In the genomic region with DNA sequence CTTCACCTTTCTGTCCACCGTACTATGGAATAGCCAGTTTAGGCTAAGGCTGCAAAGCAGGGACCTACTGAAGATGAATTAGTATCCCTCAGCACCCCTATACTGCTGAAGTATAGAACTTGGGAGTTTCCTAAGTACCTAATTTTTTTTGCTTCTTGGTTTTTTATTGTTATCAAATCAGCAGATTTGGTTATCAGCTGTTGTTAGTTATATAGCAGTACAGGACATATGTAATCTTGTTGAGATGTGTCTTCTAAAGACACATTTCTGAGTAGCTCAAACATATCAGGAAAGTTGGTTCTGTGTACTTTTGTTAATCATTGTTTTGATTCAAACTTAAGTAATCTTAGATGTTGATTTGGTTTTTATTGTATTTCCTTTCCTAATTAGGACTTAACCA, we compare ENCODE assay signal across 13 cellular contexts. TPM values are rescaled to one million over a fixed set of nuclear protein-coding genes. Genes with fewer than 3 reads are reported as not detected.
A peak's percentile ranks its signal among the peaks of the same experiment; 100 is the strongest.
DNase-seq lines count a peak whose midpoint lies in the region; ATAC-seq, FAIRE-seq and TF ChIP-seq lines count a peak whose summit lies in the region.
"Had no signal": no experiment of that assay in that cellular context is flagged by ENCODE, and none has a peak within 500 bp of the region (broad histone marks: within the 10 kb centered on the region; RNA-seq: fewer than 3 reads in every experiment).

No MANE protein-coding gene starts in this region.

- TF ChIP-seq CTCF in Loucy (conservative IDR thresholded peaks at IDR 0.05; ENCODE audit: low read length) = no peak
- no peak for TF ChIP-seq CTCF in H1 (IDR thresholded peaks at IDR 0.05; ENCODE audit: control extremely low read depth in 1 of 3, insufficient read depth in 1 of 3, low read depth in 1 of 3, low read length in 3 of 3)
- TF ChIP-seq CTCF in gastrocnemius medialis (IDR thresholded peaks at IDR 0.05 in 4 of 5, conservative IDR thresholded peaks at IDR 0.05 in 1 of 5) = no peak

- H3K4me3 Mint-ChIP-seq in activated CD8-positive, alpha-beta memory T cell treated with anti-CD3 and anti-CD28 coated beads, Interleukin-2, amount 10 ng/mL, durations not matched to agents 7 days and 5 days = no peak overlapping the region

- H3F3A ChIP-seq in Loucy (ENCODE audit: low read depth) = peaks cover 4% of the 10 kb centered on the region; the same call in 1 of the 2 replicates

- H3K9me3 Mint-ChIP-seq in activated CD8-positive, alpha-beta memory T cell treated with anti-CD3 and anti-CD28 coated beads, Interleukin-2, amount 10 ng/mL, durations not matched to agents 7 days and 5 days (ENCODE audit: low read depth) = no peaks in the 10 kb centered on the region

- no peak overlapping the region for H4K91ac ChIP-seq in H1 (replicated peaks; ENCODE audit: insufficient read length, low read length)

- H3K27me3 Mint-ChIP-seq in activated CD8-positive, alpha-beta memory T cell treated with anti-CD3 and anti-CD28 coated beads, Interleukin-2, amount 10 ng/mL, durations not matched to agents 7 days and 5 days = no peaks in the 10 kb centered on the region

- H2AK5ac ChIP-seq in H1 (ENCODE audit: low read depth, low read length) = no peak overlapping the region

- H3K4me2 ChIP-seq in Loucy (ENCODE audit: low read depth, low read length, poor library complexity, severe bottlenecking) = peak overlapping the region; percentile 98
- no peak overlapping the region for H3K4me2 ChIP-seq in H1 (ENCODE audit: insufficient read depth in 1 of 2, low read depth in 2 of 2, low read length in 2 of 2)

- H2BK20ac ChIP-seq in H1 (ENCODE audit: low read length) = no peak overlapping the region

- in situ Hi-C loops in gastrocnemius medialis (cut with MboI; ENCODE audit: low sequenced_read_pairs in 4 of 4) = loop anchor here in 1 of 4 donors (25.0 kb wide), 1 partner anchor 691 kb away; a partner anchor contains a TSS

- H3K27me3 ChIP-seq in Loucy (ENCODE audit: insufficient read depth, low read length, poor library complexity, severe bottlenecking) = peaks cover 5% of the 10 kb centered on the region
- H3K27me3 ChIP-seq in H1 (replicated peaks in 1 of 4; ENCODE audit: control insufficient read depth in 3 of 4, extremely low read depth in 1 of 4, insufficient read depth in 3 of 4, low read length in 3 of 4) = no peaks in the 10 kb centered on the region
- H3K27me3 ChIP-seq in gastrocnemius medialis = no peaks in the 10 kb centered on the region

- H3K56ac ChIP-seq in H1 (replicated peaks; ENCODE audit: insufficient read length, low read depth, low read length) = no peak overlapping the region

- H4K8ac ChIP-seq in H1 (ENCODE audit: extremely low read depth, insufficient read depth, low read length) = no peak overlapping the region

- TF ChIP-seq POLR2A in H1 (IDR thresholded peaks at IDR 0.05; ENCODE audit: control extremely low read depth in 1 of 2, low read depth in 2 of 2, low read length in 2 of 2) = no peak
- TF ChIP-seq POLR2A in gastrocnemius medialis (IDR thresholded peaks at IDR 0.05) = no peak

- H3K36me3 Mint-ChIP-seq in activated CD8-positive, alpha-beta memory T cell treated with anti-CD3 and anti-CD28 coated beads, Interleukin-2, amount 10 ng/mL, durations not matched to agents 7 days and 5 days = peaks cover 87% of the 10 kb centered on the region

- no peak for TF ChIP-seq RAD21 in H1 (IDR thresholded peaks at IDR 0.05 in 1 of 2, conservative IDR thresholded peaks at IDR 0.05 in 1 of 2; ENCODE audit: low read depth in 2 of 2, low read length in 2 of 2)

- no peak for TF ChIP-seq EP300 in H1 (IDR thresholded peaks at IDR 0.05; ENCODE audit: borderline replicate concordance in 1 of 2, low read depth in 2 of 2, low read length in 2 of 2)

- peaks cover 86% of the 10 kb centered on the region for H3K79me2 ChIP-seq in Loucy (ENCODE audit: insufficient read depth, low read length)
- H3K79me2 ChIP-seq in H1 (ENCODE audit: control insufficient read depth in 1 of 2, insufficient read depth in 2 of 2, low read length in 2 of 2) = peaks cover 8 to 54% of the 10 kb centered on the region in 2 experiments; a peak in 3 of 4 replicates

- H3K23ac ChIP-seq in H1 (ENCODE audit: insufficient read length) = no peak overlapping the region

- H2BK15ac ChIP-seq in H1 (ENCODE audit: low read length) = no peak overlapping the region

- no peak overlapping the region for H3K9ac ChIP-seq in Loucy (ENCODE audit: low read depth, low read length, poor library complexity, severe bottlenecking)
- H3K9ac ChIP-seq in H1 (replicated peaks in 1 of 4; ENCODE audit: extremely low read depth in 1 of 4, low read depth in 3 of 4, low read length in 3 of 4) = no peak overlapping the region

- no peak overlapping the region for H2BK12ac ChIP-seq in H1 (ENCODE audit: low read depth, low read length)

- FAIRE-seq in H1 (lab: Jason Lieb, UNC) = no peak

- CTCF ChIA-PET in activated CD8-positive, alpha-beta memory T cell treated with anti-CD3 and anti-CD28 coated beads, Interleukin-2, amount 10 ng/mL, durations not matched to agents 7 days and 5 days (lab: Charles Lee) = interaction anchor here (1.4 kb wide), 1 partner anchor 8 kb away, joined by 6 read pairs; no protein-coding TSS in a partner anchor
- CTCF ChIA-PET in H1 (lab: Charles Lee; ENCODE audit: partially characterized antibody) = interaction anchor here (1.0 kb wide), 1 partner anchor 11 kb away, joined by 3 read pairs; no protein-coding TSS in a partner anchor

- no peak overlapping the region for H4K5ac ChIP-seq in H1 (ENCODE audit: insufficient read length, low read depth, low read length)

- H3K27ac Mint-ChIP-seq in activated CD8-positive, alpha-beta memory T cell treated with anti-CD3 and anti-CD28 coated beads, Interleukin-2, amount 10 ng/mL, durations not matched to agents 7 days and 5 days = peak overlapping the region; percentile 52

- no peaks in the 10 kb centered on the region for H3K79me1 ChIP-seq in H1 (ENCODE audit: low read depth, low read length)

- H3K4me1 ChIP-seq in Loucy (ENCODE audit: insufficient read depth, low read length, poor library complexity, severe bottlenecking) (peaks cover 52% of the 10 kb centered on the region), H1 (replicated peaks in 1 of 4; ENCODE audit: control insufficient read depth in 3 of 4, insufficient read depth in 4 of 4, low read length in 3 of 4) (peaks cover 0 to 3% (median 1%) of the 10 kb centered on the region in 4 experiments; a peak in 2 of 7 replicates), gastrocnemius medialis (peaks cover 82 to 88% of the 10 kb centered on the region in 2 donors)

- H3K36me3 ChIP-seq in Loucy (ENCODE audit: insufficient read depth, low read length) = peaks cover 48% of the 10 kb centered on the region
- peaks cover 12 to 54% (median 38%) of the 10 kb centered on the region in 4 experiments for H3K36me3 ChIP-seq in H1 (ENCODE audit: control insufficient read depth in 2 of 4, insufficient read depth in 4 of 4, low read length in 3 of 4)
- H3K36me3 ChIP-seq in gastrocnemius medialis = peaks cover 2 to 46% of the 10 kb centered on the region in 2 donors

- peaks cover 66% of the 10 kb centered on the region for H4K20me1 ChIP-seq in Loucy (ENCODE audit: insufficient read depth, low read length, poor library complexity, severe bottlenecking)
- peaks cover 4 to 10% of the 10 kb centered on the region in 2 experiments for H4K20me1 ChIP-seq in H1 (replicated peaks in 1 of 2; ENCODE audit: control insufficient read depth in 1 of 2, insufficient read depth in 2 of 2, low read length in 2 of 2)

- peaks cover 60% of the 10 kb centered on the region for H3K4me1 Mint-ChIP-seq in activated CD8-positive, alpha-beta memory T cell treated with anti-CD3 and anti-CD28 coated beads, Interleukin-2, amount 10 ng/mL, durations not matched to agents 7 days and 5 days

- H2AFZ ChIP-seq in Loucy (ENCODE audit: low read length) (no peak overlapping the region), H1 (ENCODE audit: low read length) (no peak overlapping the region)

- H3K4me3 ChIP-seq in Loucy (ENCODE audit: low read length, poor library complexity, severe bottlenecking) = peak overlapping the region; percentile 92
- H3K4me3 ChIP-seq in H1 (ENCODE audit: extremely low read depth in 1 of 4, insufficient read depth in 2 of 4, low read depth in 3 of 4, low read length in 4 of 4) = no peak overlapping the region
- peak overlapping the region in 2 of 4 donors; percentile 22 to 98 for H3K4me3 ChIP-seq in gastrocnemius medialis
- H3K4me3 ChIP-seq: skin epidermis had no signal

- intact Hi-C loops in gastrocnemius medialis (cut with DNase I; ENCODE audit: low total_unique reads) = loop anchor here (10.0 kb wide), 1 partner anchor 598 kb away; a partner anchor contains a TSS

- H2BK120ac ChIP-seq in H1 (replicated peaks; ENCODE audit: low read depth, low read length) = no peak overlapping the region

- no peaks in the 10 kb centered on the region for H3K23me2 ChIP-seq in H1 (ENCODE audit: low read depth, low read length)

- no peak overlapping the region for H3K4ac ChIP-seq in H1 (replicated peaks; ENCODE audit: insufficient read length, low read depth, low read length)

- H3K9me3 ChIP-seq in Loucy (ENCODE audit: insufficient read depth, low read depth, low read length) (no peaks in the 10 kb centered on the region), H1 (ENCODE audit: insufficient read depth in 2 of 2, low read depth in 1 of 2, low read length in 1 of 2) (no peaks in the 10 kb centered on the region), gastrocnemius medialis (no peaks in the 10 kb centered on the region)

- no peak for ATAC-seq in activated CD8-positive, alpha-beta memory T cell treated with anti-CD3 and anti-CD28 coated beads, Interleukin-2, amount 10 ng/mL, durations not matched to agents 7 days and 5 days
- ATAC-seq in gastrocnemius medialis (no peak), HG03097 (IDR thresholded peaks at IDR 0.05; ENCODE audit: low FRiP score, unreplicated experiment) (no peak)
- ATAC-seq: HCT116 had no signal

- POLR2A ChIA-PET in H1 (lab: Charles Lee; ENCODE audit: partially characterized antibody) = interaction anchor here (0.9 to 6.3 kb wide), 3 partner anchors 8 to 352 kb away, joined by 3 to 60 read pairs (median 4); a partner anchor contains a TSS

- no peak overlapping the region for H3K14ac ChIP-seq in H1 (ENCODE audit: insufficient read length)

- no peak for DNase-seq in activated CD8-positive, alpha-beta memory T cell treated with anti-CD3 and anti-CD28 coated beads, Interleukin-2, amount 10 ng/mL, durations not matched to agents 7 days and 5 days
- no peak for DNase-seq in activated CD8-positive, alpha-beta memory T cell treated with anti-CD3 and anti-CD28 coated beads, Interleukin-2, amount 50 U/mL, for 4 hours
- no peak for DNase-seq in H1 (ENCODE audit: low read depth in 1 of 2, low spot score in 2 of 2)
- no peak for DNase-seq in gastrocnemius medialis
- DNase-seq in DMS114 treated with DMSO at 0.1 percent for 48 hours (lab: John Stamatoyannopoulos, UW; ENCODE audit: unreplicated experiment) = no peak
- no peak for DNase-seq in SW480 (ENCODE audit: low spot score)
- DNase-seq: NCI-H510A treated with DMSO at 0.1 percent for 48 hours, RPMI8226 had no signal

- WGBS in H1 (ENCODE audit: extremely low coverage in 1 of 2, insufficient coverage in 1 of 2, insufficient read length in 1 of 2, insufficient replicate concordance in 2 of 2, low coverage in 1 of 2, low lambda C conversion rate in 2 of 2, missing lambda C conversion rate in 1 of 2), 2 experiments = 95% methylated on average over 1 of the region's 1 CpG; no CpG with 5 or more reads in 1 of the 2 experiments

- H3K27ac ChIP-seq in H1 (ENCODE audit: low read depth, low read length) = 0 out of 2 replicates have a peak overlapping the region, but pooled peaks have one; percentile 9
- peak overlapping the region; percentile 99 for H3K27ac ChIP-seq in gastrocnemius medialis

- no peaks in the 10 kb centered on the region for H3K9me2 ChIP-seq in Loucy (replicated peaks; ENCODE audit: low read depth, low read length)

- no peak overlapping the region for H3K18ac ChIP-seq in H1 (ENCODE audit: extremely low read depth, low read length)

- no peak overlapping the region for H2BK5ac ChIP-seq in H1 (ENCODE audit: low read depth, low read length)

RNA-seq across cellular contexts. Expression of a gene that starts 5.2 kb away (rescaled TPM):
- total RNA-seq in activated CD8-positive, alpha-beta memory T cell treated with anti-CD3 and anti-CD28 coated beads, Interleukin-2, amount 10 ng/mL, durations not matched to agents 7 days and 5 days = 100 to 1,000 TPM; 722 to 787 TPM
- total RNA-seq in H1 (2021; fragmentation: NEBNext Ultra II Directional; extraction: Animal tissue kit (Norgen Biotek cat#: 25700)) = 238 and 247 TPM in 2 replicates
- polyA plus RNA-seq in H1 (2011; rRNA removed) = 88.4 and 188 TPM in 2 replicates
- 203 TPM for polyA plus RNA-seq in H1 (2011; cell fraction: cytosol; rRNA removed)
- polyA plus RNA-seq in H1 (2011; cell fraction: nucleus; rRNA removed) = 60.5 TPM
- 198 to 308 TPM (median 222 TPM) in 4 replicates for polyA plus RNA-seq in H1 (2012, experiment 1 of 2)
- polyA plus RNA-seq in H1 (2012, experiment 2 of 2) = 81.9 TPM
- 348 TPM for polyA plus RNA-seq in H1 (2013, experiment 1 of 2)
- polyA plus RNA-seq in H1 (2013, experiment 2 of 2) = 332 TPM
- 151 and 173 TPM in 2 replicates for polyA minus RNA-seq in H1 (2011; rRNA and poly(A)+ RNA removed)
- 91.4 TPM for polyA minus RNA-seq in H1 (2011; cell fraction: cytosol; rRNA and poly(A)+ RNA removed)
- 165 TPM for polyA minus RNA-seq in H1 (2011; cell fraction: nucleus; rRNA and poly(A)+ RNA removed)
- 1,000 to 10,000 TPM in 2 of 4 donors, 100 to 1,000 TPM in 2; 526 to 2,307 (median 1,474) TPM for total RNA-seq in gastrocnemius medialis

RNA-seq across cellular contexts. Expression of a gene that starts 9.1 kb away (rescaled TPM):
- total RNA-seq in activated CD8-positive, alpha-beta memory T cell treated with anti-CD3 and anti-CD28 coated beads, Interleukin-2, amount 10 ng/mL, durations not matched to agents 7 days and 5 days = 100 to 1,000 TPM; 313 to 322 TPM
- 164 and 174 TPM in 2 replicates for total RNA-seq in H1 (2021; fragmentation: NEBNext Ultra II Directional; extraction: Animal tissue kit (Norgen Biotek cat#: 25700))
- polyA plus RNA-seq in H1 (2011; rRNA removed) = 100 and 188 TPM in 2 replicates
- 199 TPM for polyA plus RNA-seq in H1 (2011; cell fraction: cytosol; rRNA removed)
- polyA plus RNA-seq in H1 (2011; cell fraction: nucleus; rRNA removed) = 56.0 TPM
- 177 to 224 TPM (median 188 TPM) in 4 replicates for polyA plus RNA-seq in H1 (2012, experiment 1 of 2)
- polyA plus RNA-seq in H1 (2012, experiment 2 of 2) = 35.3 TPM
- polyA plus RNA-seq in H1 (2013, experiment 1 of 2) = 207 TPM
- polyA plus RNA-seq in H1 (2013, experiment 2 of 2) = 203 TPM
- polyA minus RNA-seq in H1 (2011; rRNA and poly(A)+ RNA removed) = 82.3 and 109 TPM in 2 replicates
- 64.8 TPM for polyA minus RNA-seq in H1 (2011; cell fraction: cytosol; rRNA and poly(A)+ RNA removed)
- polyA minus RNA-seq in H1 (2011; cell fraction: nucleus; rRNA and poly(A)+ RNA removed) = 41.4 TPM
- total RNA-seq in gastrocnemius medialis = 100 to 1,000 TPM; 100 to 293 (median 185) TPM

RNA-seq across cellular contexts. Expression of a gene that starts 33.1 kb away (rescaled TPM):
- total RNA-seq in activated CD8-positive, alpha-beta memory T cell treated with anti-CD3 and anti-CD28 coated beads, Interleukin-2, amount 10 ng/mL, durations not matched to agents 7 days and 5 days = 1 to 10 TPM; 1.6 to 3.8 TPM
- total RNA-seq in H1 (2021; fragmentation: NEBNext Ultra II Directional; extraction: Animal tissue kit (Norgen Biotek cat#: 25700)) = 0.32 and 0.78 TPM in 2 replicates
- 0.06 and 0.16 TPM in 2 replicates for polyA plus RNA-seq in H1 (2011; rRNA removed)
- 0.21 TPM for polyA plus RNA-seq in H1 (2011; cell fraction: cytosol; rRNA removed)
- polyA plus RNA-seq in H1 (2011; cell fraction: nucleus; rRNA removed) = 0.20 TPM
- polyA plus RNA-seq in H1 (2012, experiment 1 of 2) = 0.23 to 0.49 TPM (median 0.34 TPM) in 4 replicates
- polyA plus RNA-seq in H1 (2012, experiment 2 of 2) = not detected
- polyA plus RNA-seq in H1 (2013, experiment 1 of 2) = 0.14 TPM
- polyA plus RNA-seq in H1 (2013, experiment 2 of 2) = 0.18 TPM
- 0.05 and 0.54 TPM in 2 replicates for polyA minus RNA-seq in H1 (2011; rRNA and poly(A)+ RNA removed)
- polyA minus RNA-seq in H1 (2011; cell fraction: cytosol; rRNA and poly(A)+ RNA removed) = not detected
- 0.50 TPM for polyA minus RNA-seq in H1 (2011; cell fraction: nucleus; rRNA and poly(A)+ RNA removed)
- 100 to 1,000 TPM; 245 to 307 (median 273) TPM for total RNA-seq in gastrocnemius medialis
- total RNA-seq: Daoy had no signal

Comparison
In these comparisons a context has a peak if more than half of its experiments do, and no peak if none do; other contexts are left out.
1. RNA of a gene that starts 33.1 kb away (total RNA-seq): 245 to 307 TPM in gastrocnemius medialis; 1.6 to 3.8 TPM in activated CD8-positive, alpha-beta memory T cell treated with anti-CD3 and anti-CD28 coated beads, Interleukin-2, amount 10 ng/mL, durations not matched to agents 7 days and 5 days and 0.32 to 0.78 TPM in H1; every median in the first group is over 10 times any median in the second.